15 cellular contexts compared by ENCODE assay signal in genomic region chr5:140324834-140325195, GRCh38. TPM values are rescaled to one million over a fixed set of nuclear protein-coding genes. Genes with fewer than 3 reads are reported as not detected.
DNase-seq lines count a peak whose midpoint lies in the region; ATAC-seq and TF ChIP-seq lines count a peak whose summit lies in the region.
"Had no signal": no experiment of that assay in that cellular context is flagged by ENCODE, and none has a peak within 500 bp of the region (broad histone marks: within the 10 kb centered on the region; RNA-seq: fewer than 3 reads in every experiment).

No MANE protein-coding gene starts in this region.

- H3K4me3 ChIP-seq in heart left ventricle (no peak overlapping the region), cardiac fibroblast (replicated peaks in 1 of 2; ENCODE audit: low read depth in 2 of 2, low read length in 2 of 2) (no peak overlapping the region), mesodermal cell (ENCODE audit: extremely low read depth, insufficient read depth, low read length, poor library complexity, severe bottlenecking) (no peak overlapping the region)
- H3K4me3 ChIP-seq: A549, testis had no signal

- DNase-seq in heart left ventricle = peak in 1 of 5 donors; percentile 38
- DNase-seq in left ventricle myocardium superior = no peak
- peak; percentile 79 to 81 for DNase-seq in cardiac fibroblast (ENCODE audit: low read depth in 2 of 2)
- DNase-seq in activated CD4-positive, alpha-beta T cell treated with anti-CD3 and anti-CD28 coated beads for 48 hours = no peak
- DNase-seq in activated CD4-positive, CD25-positive, alpha-beta regulatory T cell (lab: John Stamatoyannopoulos, UW) = no peak
- no peak for DNase-seq in natural killer cell treated with Interleukin-12 subunit alpha and Interleukin-12 subunit beta and Interleukin-15 and Interleukin-18, amount 100 ng/mL, for 72 hours (ENCODE audit: low spot score)
- DNase-seq: activated naive CD8-positive, alpha-beta T cell treated with anti-CD3 and anti-CD28 coated beads, Interleukin-2, amount 10 ng/mL, durations not matched to agents 7 days and 5 days; head of caudate nucleus; T-helper 2 cell; testis had no signal

- H3K27me3 ChIP-seq in heart left ventricle = no peaks in the 10 kb centered on the region
- H3K27me3 ChIP-seq: testis had no signal

- no peak overlapping the region for H3K4me3 Mint-ChIP-seq in natural killer cell treated with Interleukin-12 subunit alpha and Interleukin-12 subunit beta and Interleukin-15 and Interleukin-18, amount 100 ng/mL, for 72 hours
- H3K4me3 Mint-ChIP-seq: activated naive CD8-positive, alpha-beta T cell treated with anti-CD3 and anti-CD28 coated beads, Interleukin-2, amount 10 ng/mL, durations not matched to agents 7 days and 5 days had no signal

- H3K4me1 ChIP-seq in heart left ventricle = peaks cover 9 to 70% (median 47%) of the 10 kb centered on the region in 12 donors
- peaks cover 45% of the 10 kb centered on the region for H3K4me1 ChIP-seq in mesodermal cell (ENCODE audit: control insufficient read depth, insufficient read depth, low read length, poor library complexity, severe bottlenecking)

- H3K27me3 Mint-ChIP-seq in natural killer cell treated with Interleukin-12 subunit alpha and Interleukin-12 subunit beta and Interleukin-15 and Interleukin-18, amount 100 ng/mL, for 72 hours = peaks cover 8% of the 10 kb centered on the region in 2 donors

- no peak for TF ChIP-seq POLR2A in heart left ventricle (IDR thresholded peaks at IDR 0.05)

- intact Hi-C loops in heart left ventricle (cut with DNase I) = no loop called here
- intact Hi-C loops in left ventricle myocardium superior (cut with micrococcal nuclease) = no loop called here

- no peak overlapping the region for H3K27ac Mint-ChIP-seq in natural killer cell treated with Interleukin-12 subunit alpha and Interleukin-12 subunit beta and Interleukin-15 and Interleukin-18, amount 100 ng/mL, for 72 hours
- H3K27ac Mint-ChIP-seq: activated naive CD8-positive, alpha-beta T cell treated with anti-CD3 and anti-CD28 coated beads, Interleukin-2, amount 10 ng/mL, durations not matched to agents 7 days and 5 days had no signal

- H3K27ac ChIP-seq in heart left ventricle = peak overlapping the region in 5 of 12 donors; percentile 42 to 94 (median 84)
- peak overlapping the region; percentile 29 for H3K27ac ChIP-seq in mesodermal cell (ENCODE audit: low read depth, low read length, severe bottlenecking)
- H3K27ac ChIP-seq: testis had no signal

- H3K36me3 ChIP-seq in heart left ventricle = no peaks in the 10 kb centered on the region
- no peaks in the 10 kb centered on the region for H3K36me3 ChIP-seq in mesodermal cell (ENCODE audit: control insufficient read depth, insufficient read depth, low read length)

- no peaks in the 10 kb centered on the region for H3K4me1 Mint-ChIP-seq in natural killer cell treated with Interleukin-12 subunit alpha and Interleukin-12 subunit beta and Interleukin-15 and Interleukin-18, amount 100 ng/mL, for 72 hours (ENCODE audit: low read depth in 2 of 2)

- TF ChIP-seq CTCF in heart left ventricle (IDR thresholded peaks at IDR 0.05) = no peak
- no peak for TF ChIP-seq CTCF in cardiac fibroblast (IDR thresholded peaks at IDR 0.05; ENCODE audit: low read depth, low read length)

- H3K9me3 ChIP-seq in heart left ventricle (no peaks in the 10 kb centered on the region), mesodermal cell (ENCODE audit: control insufficient read depth, low read length) (no peaks in the 10 kb centered on the region)
- H3K9me3 ChIP-seq: A549, testis had no signal

- H3K36me3 Mint-ChIP-seq in natural killer cell treated with Interleukin-12 subunit alpha and Interleukin-12 subunit beta and Interleukin-15 and Interleukin-18, amount 100 ng/mL, for 72 hours = no peaks in the 10 kb centered on the region

- ATAC-seq in heart left ventricle (peak in 3 of 4 donors; percentile 4 to 55 (median 6)), left ventricle myocardium superior (no peak), GM18909 (IDR thresholded peaks at IDR 0.05; ENCODE audit: poor library complexity, unreplicated experiment) (no peak)
- ATAC-seq in natural killer cell treated with Interleukin-12 subunit alpha and Interleukin-12 subunit beta and Interleukin-15 and Interleukin-18, amount 100 ng/mL, for 72 hours = no peak
- ATAC-seq: A549 had no signal

- WGBS in heart left ventricle, 4 donors = 57 to 67% (median 63%) methylated on average over 1 of the region's 1 CpG
- 100% methylated on average over 1 of the region's 1 CpG; no CpG with 5 or more reads in 1 of the 2 experiments for WGBS in mesodermal cell (ENCODE audit: insufficient coverage in 2 of 2), 2 experiments

- H3K9me3 Mint-ChIP-seq in natural killer cell treated with Interleukin-12 subunit alpha and Interleukin-12 subunit beta and Interleukin-15 and Interleukin-18, amount 100 ng/mL, for 72 hours = no peaks in the 10 kb centered on the region

RNA-seq across cellular contexts. Expression of gene HBEGF, which starts 21.6 kb away (rescaled TPM):
- total RNA-seq in heart left ventricle (10 to 100 TPM; 23.6 to 60.1 (median 34.9) TPM), left ventricle myocardium superior (21.9 TPM)
- polyA plus RNA-seq in heart left ventricle = 10 to 100 TPM; 18.2 to 50.7 TPM
- 17.1 TPM for polyA plus RNA-seq in mesodermal cell (2013, experiment 1 of 2)
- 13.9 TPM for polyA plus RNA-seq in mesodermal cell (2013, experiment 2 of 2)
- total RNA-seq in natural killer cell treated with Interleukin-12 subunit alpha and Interleukin-12 subunit beta and Interleukin-15 and Interleukin-18, amount 100 ng/mL, for 72 hours = 10 to 100 TPM; 56.0 to 63.0 TPM

RNA-seq across cellular contexts. Expression of gene PFDN1, which starts 21.9 kb away (rescaled TPM):
- total RNA-seq in heart left ventricle (100 to 1,000 TPM in 1 of 9 donors, 10 to 100 TPM in 8; 53.8 to 130 (median 72.3) TPM), left ventricle myocardium superior (68.1 TPM)
- 100 to 1,000 TPM in 1 of 2 donors, 10 to 100 TPM in 1; 93.8 to 140 TPM for polyA plus RNA-seq in heart left ventricle
- polyA plus RNA-seq in mesodermal cell (2013, experiment 1 of 2) = 116 TPM
- 109 TPM for polyA plus RNA-seq in mesodermal cell (2013, experiment 2 of 2)
- 10 to 100 TPM; 49.8 to 62.2 TPM for total RNA-seq in natural killer cell treated with Interleukin-12 subunit alpha and Interleukin-12 subunit beta and Interleukin-15 and Interleukin-18, amount 100 ng/mL, for 72 hours

RNA-seq across cellular contexts. Expression of gene SLC4A9, which starts 35.2 kb away (rescaled TPM):
- total RNA-seq in heart left ventricle (under 1 TPM in 4 of 9 donors, not detected in 5; 0.08 to 0.20 (median 0.15) TPM), left ventricle myocardium superior (not detected)
- polyA plus RNA-seq in heart left ventricle = under 1 TPM in 1 of 2 donors, not detected in 1; 0.08 TPM
- not detected for polyA plus RNA-seq in mesodermal cell (2013, experiment 1 of 2)
- polyA plus RNA-seq in mesodermal cell (2013, experiment 2 of 2) = not detected
- total RNA-seq in natural killer cell treated with Interleukin-12 subunit alpha and Interleukin-12 subunit beta and Interleukin-15 and Interleukin-18, amount 100 ng/mL, for 72 hours = not detected
- total RNA-seq: lung microvascular endothelial cell, renal cortical epithelial cell had no signal
- polyA plus RNA-seq: A549 had no signal

Comparison
In these comparisons a context has a peak if more than half of its experiments do, and no peak if none do; other contexts are left out.
1. ATAC-seq: peak in heart left ventricle (3 of 4); none in left ventricle myocardium superior (single experiment), GM18909 (single experiment) and natural killer cell treated with Interleukin-12 subunit alpha and Interleukin-12 subunit beta and Interleukin-15 and Interleukin-18, amount 100 ng/mL, for 72 hours (0 of 2).
2. DNase-seq: peak in cardiac fibroblast (2 of 2); none in left ventricle myocardium superior (single experiment), activated CD4-positive, alpha-beta T cell treated with anti-CD3 and anti-CD28 coated beads for 48 hours (single experiment), activated CD4-positive, CD25-positive, alpha-beta regulatory T cell (0 of 4) and natural killer cell treated with Interleukin-12 subunit alpha and Interleukin-12 subunit beta and Interleukin-15 and Interleukin-18, amount 100 ng/mL, for 72 hours (single experiment).